In genomic region chr16:85326794-85327181, GRCh38 we compare ENCODE assay signal across 15 cellular contexts.
DNase-seq lines count a peak whose midpoint lies in the region; ATAC-seq, FAIRE-seq and TF ChIP-seq lines count a peak whose summit lies in the region.
"Had no signal": no experiment of that assay in that cellular context is flagged by ENCODE, and none has a peak within 500 bp of the region (broad histone marks: within the 10 kb centered on the region; RNA-seq: fewer than 3 reads in every experiment).

No MANE protein-coding gene starts in this region.

- peaks cover 3% of the 10 kb centered on the region for H3K27me3 Mint-ChIP-seq in nephron (ENCODE audit: low read depth)

- peaks cover 3% of the 10 kb centered on the region; the same call in 1 of the 2 replicates for H3K27me3 ChIP-seq in DOHH2 (ENCODE audit: control insufficient read depth, low read length)
- peaks cover 0 to 11% of the 10 kb centered on the region in 2 experiments; a peak in 3 of 4 replicates for H3K27me3 ChIP-seq in GM12878 (replicated peaks in 1 of 2; ENCODE audit: control insufficient read depth in 2 of 2, insufficient read depth in 2 of 2, low read length in 1 of 2)
- H3K27me3 ChIP-seq: Peyer's patch had no signal

- H3K9me3 ChIP-seq in DOHH2 (ENCODE audit: control insufficient read depth, insufficient read depth, low read length), result no peaks in the 10 kb centered on the region
- H3K9me3 ChIP-seq in GM12878 (replicated peaks; ENCODE audit: control insufficient read depth, insufficient read depth, low read length), result no peaks in the 10 kb centered on the region; the same call in 2 of the 3 replicates
- H3K9me3 ChIP-seq: Peyer's patch had no signal

- H3F3A ChIP-seq in DOHH2 (ENCODE audit: control insufficient read depth, insufficient read depth), result peaks cover 6% of the 10 kb centered on the region; the same call in 1 of the 2 replicates

- no peak for FAIRE-seq in GM12878 (lab: Jason Lieb, UNC)

- TF ChIP-seq POLR2A in GM12878 (IDR thresholded peaks at IDR 0.05; ENCODE audit: low read depth, low read length), result no peak

- intact Hi-C loops in GM12878 (cut with micrococcal nuclease; ENCODE audit: unreplicated experiment), result loop anchor here (2.0 kb wide), 1 partner anchor 20 kb away; no protein-coding TSS in a partner anchor

- peaks cover 58% of the 10 kb centered on the region for H3K4me1 Mint-ChIP-seq in nephron

- no peak overlapping the region for H2AFZ ChIP-seq in GM12878 (ENCODE audit: control insufficient read depth, low read depth, low read length)

- H3K4me3 ChIP-seq in DOHH2 (ENCODE audit: low read length) (peak overlapping the region; percentile 40), GM12878 (no peak overlapping the region)
- H3K4me3 ChIP-seq: Peyer's patch had no signal

- SMC1A ChIA-PET in GM12878 (lab: Charles Lee; ENCODE audit: uncharacterized antibody, unreplicated experiment), result no interaction called here

- no peak for TF ChIP-seq RAD21 in GM12878 (IDR thresholded peaks at IDR 0.05; ENCODE audit: insufficient read depth, low read depth, low read length)

- H3K9me3 Mint-ChIP-seq in nephron, result no peaks in the 10 kb centered on the region

- peaks cover 3% of the 10 kb centered on the region for H3K36me3 Mint-ChIP-seq in nephron (ENCODE audit: low read depth)

- H3K79me2 ChIP-seq in DOHH2 (ENCODE audit: control insufficient read depth, low read length), result no peaks in the 10 kb centered on the region
- no peaks in the 10 kb centered on the region for H3K79me2 ChIP-seq in GM12878 (ENCODE audit: control insufficient read depth, insufficient read depth, low read length)

- RAD21 ChIA-PET in GM12878 (lab: Charles Lee; ENCODE audit: unreplicated experiment), result no interaction called here

- WGBS in GM12878 (ENCODE audit: insufficient coverage, insufficient replicate concordance, low lambda C conversion rate, missing lambda C conversion rate), result 4% methylated on average over 8 of the region's 8 CpGs

- H3K27ac ChIP-seq in DOHH2 (ENCODE audit: low read depth, low read length) (peak overlapping the region; percentile 23), GM12878 (ENCODE audit: control insufficient read depth, insufficient read depth) (no peak overlapping the region)
- H3K27ac ChIP-seq: Peyer's patch had no signal

- CTCF ChIA-PET in GM12878 (lab: Yijun Ruan, JAX), result no interaction called here

- no peak overlapping the region for H3K9ac ChIP-seq in GM12878 (ENCODE audit: control insufficient read depth, insufficient read depth, low read length)

- BruUV-seq in GM12878 (replicated peaks; lab: Mats Ljungman, UMichigan), result no TSS peak

- H4K20me1 ChIP-seq in DOHH2 (ENCODE audit: control insufficient read depth, insufficient read depth, low read depth, low read length), result no peaks in the 10 kb centered on the region
- no peaks in the 10 kb centered on the region for H4K20me1 ChIP-seq in GM12878 (ENCODE audit: control insufficient read depth, insufficient read depth)

- TF ChIP-seq CTCF in DOHH2 (IDR thresholded peaks at IDR 0.05; ENCODE audit: low read depth, low read length, poor library complexity, severe bottlenecking) (no peak), GM12878 (IDR thresholded peaks at IDR 0.05 in 2 of 3, conservative IDR thresholded peaks at IDR 0.05 in 1 of 3; ENCODE audit: control insufficient read depth in 2 of 3, extremely low read depth in 1 of 3, insufficient read depth in 1 of 3, low read depth in 3 of 3, low read length in 3 of 3) (no peak), nephron (IDR thresholded peaks at IDR 0.05; ENCODE audit: unreplicated experiment in 3 of 3) (no peak)

- POLR2A ChIA-PET in GM12878 (lab: Charles Lee), result no interaction called here

- H3K4me3 Mint-ChIP-seq in nephron, result no peak overlapping the region
- H3K4me3 Mint-ChIP-seq: B cell had no signal

- DNase-seq in NAMALWA (ENCODE audit: low spot score), result peak; percentile 88
- DNase-seq in GM12878 (ENCODE audit: low read depth, low spot score), result no peak
- DNase-seq in activated CD4-positive, alpha-beta T cell treated with anti-CD3 and anti-CD28 coated beads, Interleukin-2, amount 50 U/mL, for 48 hours, result no peak
- DNase-seq: KG1, NCI-H1105, NCI-H187, NCI-H446, NCI-H748 treated with DMSO at 0.1 percent for 48 hours, Peyer's patch, SHP77 had no signal

- in situ Hi-C loops in GM12878 (cut with MboI), result no loop called here

- H3K4me2 ChIP-seq in DOHH2 (ENCODE audit: low read length), result peak overlapping the region; percentile 60
- no peak overlapping the region for H3K4me2 ChIP-seq in GM12878 (ENCODE audit: control insufficient read depth, insufficient read depth)

- no peaks in the 10 kb centered on the region for H3K36me3 ChIP-seq in DOHH2 (ENCODE audit: control insufficient read depth, low read length)
- H3K36me3 ChIP-seq in GM12878 (ENCODE audit: control insufficient read depth in 2 of 2, insufficient read depth in 2 of 2, low read length in 1 of 2), result no peaks in the 10 kb centered on the region
- H3K36me3 ChIP-seq: Peyer's patch had no signal

- no peaks in the 10 kb centered on the region for H3K9me2 ChIP-seq in DOHH2 (replicated peaks; ENCODE audit: control insufficient read depth, low read length)

- ATAC-seq in GM12878 (peak; percentile 61), HG03457 (IDR thresholded peaks at IDR 0.05; ENCODE audit: unreplicated experiment) (no peak), HG02852 (IDR thresholded peaks at IDR 0.05; ENCODE audit: unreplicated experiment) (no peak)

- H3K27ac Mint-ChIP-seq in nephron, result peak overlapping the region; percentile 1 to 88 (median 86)
- H3K27ac Mint-ChIP-seq: B cell had no signal

- TF ChIP-seq EP300 in GM12878 (IDR thresholded peaks at IDR 0.05; ENCODE audit: borderline replicate concordance in 1 of 2, control insufficient read depth in 1 of 2, low read depth in 2 of 2, low read length in 2 of 2), result no peak

- H3K4me1 ChIP-seq in DOHH2 (ENCODE audit: control insufficient read depth, low read length) (peaks cover 48% of the 10 kb centered on the region), GM12878 (ENCODE audit: control insufficient read depth, insufficient read depth, low read length) (no peaks in the 10 kb centered on the region)

TF ChIP-seq in GM12878, 131 proteins besides CTCF, POLR2A, EP300 and RAD21 (continues in another document):
- TF ChIP-seq MTA2 (IDR thresholded peaks at IDR 0.05; ENCODE audit: low read depth) (no peak), ZBED1 (IDR thresholded peaks at IDR 0.05; ENCODE audit: borderline replicate concordance) (no peak), CBX3 (IDR thresholded peaks at IDR 0.05; ENCODE audit: borderline replicate concordance, low read depth) (no peak), RAD51 (IDR thresholded peaks at IDR 0.05) (no peak), E4F1 (IDR thresholded peaks at IDR 0.05; ENCODE audit: borderline replicate concordance, partially characterized antibody) (no peak), FOXM1 (IDR thresholded peaks at IDR 0.05; ENCODE audit: low read depth, low read length) (no peak), ZNF622 (IDR thresholded peaks at IDR 0.05) (no peak), E2F4 (IDR thresholded peaks at IDR 0.05; ENCODE audit: low read depth, low read length) (no peak), SUPT20H (IDR thresholded peaks at IDR 0.05; ENCODE audit: borderline replicate concordance, control insufficient read depth, low read depth, low read length) (no peak), BMI1 (IDR thresholded peaks at IDR 0.05; ENCODE audit: borderline replicate concordance) (no peak), IRF3 (IDR thresholded peaks at IDR 0.05) (no peak)
